Comparison of ENCODE assay signal across 23 cellular contexts in genomic region chr6:47446974-47447373, GRCh38. TPM values are rescaled to one million over a fixed set of nuclear protein-coding genes. Genes with fewer than 3 reads are reported as not detected.
DNase-seq lines count a peak whose midpoint lies in the region; ATAC-seq and TF ChIP-seq lines count a peak whose summit lies in the region.
"Had no signal": no experiment of that assay in that cellular context is flagged by ENCODE, and none has a peak within 500 bp of the region (broad histone marks: within the 10 kb centered on the region; RNA-seq: fewer than 3 reads in every experiment).

No MANE protein-coding gene starts in this region.

- H3K4me2 ChIP-seq in GM23338 = no peak overlapping the region

- no peak for ATAC-seq in GM23338
- peak; percentile 72 for ATAC-seq in activated naive CD8-positive, alpha-beta T cell treated with anti-CD3 and anti-CD28 coated beads, Interleukin-2, amount 10 ng/mL, durations not matched to agents 7 days and 5 days (ENCODE audit: low read depth)
- no peak for ATAC-seq in HG02870 (IDR thresholded peaks at IDR 0.05; ENCODE audit: unreplicated experiment)
- ATAC-seq: gastrocnemius medialis, Panc1, psoas muscle had no signal

- peaks cover 7% of the 10 kb centered on the region; the same call in 2 of the 3 replicates for H3K4me1 Mint-ChIP-seq in GM23338
- H3K4me1 Mint-ChIP-seq in activated naive CD8-positive, alpha-beta T cell treated with anti-CD3 and anti-CD28 coated beads, Interleukin-2, amount 10 ng/mL, durations not matched to agents 7 days and 5 days = peaks cover 10% of the 10 kb centered on the region

- H3K9me2 ChIP-seq in GM23338 (ENCODE audit: insufficient read depth) = no peaks in the 10 kb centered on the region

- no peak for DNase-seq in GM23338 (ENCODE audit: low spot score)
- peak; percentile 44 for DNase-seq in MV-4-11 (lab: John Stamatoyannopoulos, UW)
- DNase-seq in activated naive CD8-positive, alpha-beta T cell treated with anti-CD3 and anti-CD28 coated beads, Interleukin-2, amount 10 ng/mL, durations not matched to agents 7 days and 5 days = no peak
- DNase-seq in kidney epithelial cell (ENCODE audit: low read depth) = peak; percentile 18
- DNase-seq in erythroblast (lab: John Stamatoyannopoulos, UW) = no peak
- no peak for DNase-seq in NCI-H446 (lab: John Stamatoyannopoulos, UW)
- DNase-seq: activated CD4-positive, alpha-beta T cell treated with anti-CD3 and anti-CD28 coated beads, Interleukin-2, amount 50 U/mL, for 1 hour; activated CD8-positive, alpha-beta memory T cell treated with anti-CD3 and anti-CD28 coated beads, Interleukin-2, amount 50 U/mL, for 48 hours; activated gamma-delta T cell treated with Interleukin-2 at 50 U/mL for 16 hours; gastrocnemius medialis; H9; NCI-H1092; NCI-H1930; NCI-H226; psoas muscle; stomach had no signal

- H3K79me2 ChIP-seq in GM23338 (replicated peaks; ENCODE audit: insufficient read depth) = no peaks in the 10 kb centered on the region

- H3K27ac Mint-ChIP-seq in GM23338 = no peak overlapping the region
- H3K27ac Mint-ChIP-seq in activated naive CD8-positive, alpha-beta T cell treated with anti-CD3 and anti-CD28 coated beads, Interleukin-2, amount 10 ng/mL, durations not matched to agents 7 days and 5 days = peak overlapping the region; percentile 14
- H3K27ac Mint-ChIP-seq: CD4-positive, alpha-beta memory T cell; H9 had no signal

- TF ChIP-seq CTCF in GM23338 (conservative IDR thresholded peaks at IDR 0.05; ENCODE audit: low read depth in 2 of 2) = no peak
- TF ChIP-seq CTCF in kidney epithelial cell (IDR thresholded peaks at IDR 0.05; ENCODE audit: insufficient read depth, low read length, poor library complexity, severe bottlenecking) = no peak

- 0 out of 2 replicates have a peak overlapping the region, but pooled peaks have one; percentile 11 for H2AFZ ChIP-seq in GM23338

- TF ChIP-seq POLR2A in erythroblast (IDR thresholded peaks at IDR 0.05; ENCODE audit: low read length) = no peak

- H3K9me3 Mint-ChIP-seq in GM23338 = peaks cover 19% of the 10 kb centered on the region
- H3K9me3 Mint-ChIP-seq in activated naive CD8-positive, alpha-beta T cell treated with anti-CD3 and anti-CD28 coated beads, Interleukin-2, amount 10 ng/mL, durations not matched to agents 7 days and 5 days = peaks cover 4% of the 10 kb centered on the region

- no peaks in the 10 kb centered on the region for H4K20me1 ChIP-seq in GM23338 (replicated peaks; ENCODE audit: insufficient read depth)

- no peak overlapping the region for H3K27ac ChIP-seq in GM23338 (ENCODE audit: low read depth)
- H3K27ac ChIP-seq: esophagus muscularis mucosa, gastrocnemius medialis, psoas muscle, SJSA1, skin epidermis, stomach, tibial nerve had no signal

- H3K27me3 ChIP-seq in GM23338 (ENCODE audit: insufficient read depth) = no peaks in the 10 kb centered on the region
- no peaks in the 10 kb centered on the region for H3K27me3 ChIP-seq in kidney epithelial cell (ENCODE audit: control insufficient read depth, insufficient read depth, low read length)
- H3K27me3 ChIP-seq: esophagus muscularis mucosa, gastrocnemius medialis, SJSA1, stomach, tibial nerve had no signal

- POLR2A ChIA-PET in activated naive CD8-positive, alpha-beta T cell treated with anti-CD3 and anti-CD28 coated beads, Interleukin-2, amount 10 ng/mL, durations not matched to agents 7 days and 5 days (lab: Charles Lee) = interaction anchor here (1.0 to 1.3 kb wide), 2 partner anchors 12 to 31 kb away, joined by 3 to 4 read pairs; partner anchors contain the start of gene CD2AP

- H3F3A ChIP-seq in GM23338 (replicated peaks; ENCODE audit: low read depth) = no peaks in the 10 kb centered on the region

- H3K4me3 Mint-ChIP-seq in GM23338 = no peak overlapping the region
- H3K4me3 Mint-ChIP-seq in activated naive CD8-positive, alpha-beta T cell treated with anti-CD3 and anti-CD28 coated beads, Interleukin-2, amount 10 ng/mL, durations not matched to agents 7 days and 5 days = peak overlapping the region; percentile 0
- H3K4me3 Mint-ChIP-seq: CD4-positive, alpha-beta memory T cell; H9 had no signal

- peaks cover 14% of the 10 kb centered on the region; the same call in 2 of the 3 replicates for H3K36me3 Mint-ChIP-seq in GM23338 (ENCODE audit: low read depth)
- no peaks in the 10 kb centered on the region for H3K36me3 Mint-ChIP-seq in activated naive CD8-positive, alpha-beta T cell treated with anti-CD3 and anti-CD28 coated beads, Interleukin-2, amount 10 ng/mL, durations not matched to agents 7 days and 5 days
- H3K36me3 Mint-ChIP-seq: CD4-positive, alpha-beta memory T cell had no signal

- no peaks in the 10 kb centered on the region for H3K27me3 Mint-ChIP-seq in GM23338 (ENCODE audit: insufficient read depth, low read depth, poor library complexity)
- no peaks in the 10 kb centered on the region for H3K27me3 Mint-ChIP-seq in activated naive CD8-positive, alpha-beta T cell treated with anti-CD3 and anti-CD28 coated beads, Interleukin-2, amount 10 ng/mL, durations not matched to agents 7 days and 5 days

- H3K4me3 ChIP-seq in GM23338 (no peak overlapping the region), kidney epithelial cell (ENCODE audit: low read depth, low read length) (no peak overlapping the region)
- H3K4me3 ChIP-seq: esophagus muscularis mucosa, gastrocnemius medialis, psoas muscle, SJSA1, skin epidermis, stomach, tibial nerve had no signal

- peaks cover 8% of the 10 kb centered on the region for H3K4me1 ChIP-seq in GM23338 (ENCODE audit: insufficient read depth)
- H3K4me1 ChIP-seq: esophagus muscularis mucosa, gastrocnemius medialis, psoas muscle, SJSA1, stomach, tibial nerve had no signal

- H3K36me3 ChIP-seq in GM23338 (ENCODE audit: insufficient read depth) (no peaks in the 10 kb centered on the region), kidney epithelial cell (ENCODE audit: control insufficient read depth, insufficient read depth, low read length) (no peaks in the 10 kb centered on the region)
- H3K36me3 ChIP-seq: esophagus muscularis mucosa, gastrocnemius medialis, SJSA1, stomach, tibial nerve had no signal

TF ChIP-seq in GM23338, 12 proteins besides CTCF, POLR2A, EP300 and RAD21 (continues in another document):
- TF ChIP-seq ETS1 (IDR thresholded peaks at IDR 0.05) (no peak), ZNF331 (CRISPR knock-in tag; IDR thresholded peaks at IDR 0.05; ENCODE audit: low read depth) (no peak), NANOG (IDR thresholded peaks at IDR 0.05; ENCODE audit: borderline replicate concordance) (no peak), REST (IDR thresholded peaks at IDR 0.05; ENCODE audit: unreplicated experiment) (no peak), STAT1 (IDR thresholded peaks at IDR 0.05; ENCODE audit: unreplicated experiment) (no peak), CREB1 (CRISPR knock-in tag; IDR thresholded peaks at IDR 0.05; ENCODE audit: low read depth) (no peak), JUNB (IDR thresholded peaks at IDR 0.05; ENCODE audit: unreplicated experiment) (no peak), EZH2 (IDR thresholded peaks at IDR 0.05; ENCODE audit: low read depth, unreplicated experiment) (no peak), ZNF114 (CRISPR knock-in tag; IDR thresholded peaks at IDR 0.05) (no peak)

RNA-seq across cellular contexts. Expression of gene CD2AP, which starts 30.6 kb away (rescaled TPM):
- 81.7 and 93.2 TPM in 2 replicates for total RNA-seq in GM23338 (2014; rRNA removed; shearing (Covaris generic))
- 29.9 and 38.0 TPM in 2 replicates for polyA plus RNA-seq in GM23338 (2016; fragmentation: Nextera tagmentation; extraction: Ambion mirVana)
- total RNA-seq in activated naive CD8-positive, alpha-beta T cell treated with anti-CD3 and anti-CD28 coated beads, Interleukin-2, amount 10 ng/mL, durations not matched to agents 7 days and 5 days = 10 to 100 TPM; 38.9 to 45.4 TPM
- total RNA-seq in kidney epithelial cell = 43.3 and 47.8 TPM in 2 replicates

Comparison
In these comparisons a context has a peak if more than half of its experiments do, and no peak if none do; other contexts are left out.
1. DNase-seq: peak in MV-4-11 (single experiment) and kidney epithelial cell (single experiment); none in GM23338 (single experiment), activated naive CD8-positive, alpha-beta T cell treated with anti-CD3 and anti-CD28 coated beads, Interleukin-2, amount 10 ng/mL, durations not matched to agents 7 days and 5 days (single experiment), erythroblast (0 of 2) and NCI-H446 (0 of 2).